In genomic region chr2:8684421-8684884, GRCh38 we compare ENCODE assay signal across 1 cellular context.
TF ChIP-seq lines count a peak whose summit lies in the region.

No MANE protein-coding gene starts in this region.

TF ChIP-seq in GM12878, 131 proteins besides CTCF, POLR2A, EP300 and RAD21 (continued from another document):
- no peak for TF ChIP-seq E4F1 (IDR thresholded peaks at IDR 0.05; ENCODE audit: borderline replicate concordance, partially characterized antibody)
- TF ChIP-seq BCL11A (IDR thresholded peaks at IDR 0.05; ENCODE audit: low read depth, low read length) = 0 out of 2 replicates have a peak, but pooled peaks have one; percentile 0
- TF ChIP-seq TCF3 (IDR thresholded peaks at IDR 0.05; ENCODE audit: borderline replicate concordance, insufficient read depth, low read depth, low read length) = no peak
- TF ChIP-seq MLLT1 (IDR thresholded peaks at IDR 0.05) = peak; percentile 91; the same call in 1 of the 2 replicates
- TF ChIP-seq PAX5 (IDR thresholded peaks at IDR 0.05; ENCODE audit: borderline replicate concordance, low read depth, low read length) = 0 out of 2 replicates have a peak, but pooled peaks have one; percentile 28
- no peak for TF ChIP-seq CHD4 (IDR thresholded peaks at IDR 0.05)
